8 cellular contexts compared by ENCODE assay signal in genomic region chr19:41263850-41264580, GRCh38. TPM values are rescaled to one million over a fixed set of nuclear protein-coding genes. Genes with fewer than 3 reads are reported as not detected.
DNase-seq lines count a peak whose midpoint lies in the region; ATAC-seq and TF ChIP-seq lines count a peak whose summit lies in the region.

TSS of gene HNRNPUL1 (plus strand) at chr19:41264372. CDS start at chr19:41264504, 132 bp downstream.

- intact Hi-C loops in heart right ventricle (cut with DNase I) (loop anchor here in 7 of 10 donors (1.0 to 10.0 kb wide), 10 partner anchors 33 to 599 kb away; partner anchors contain the start of genes B9D2 (in 1 of the 7) and TGFB1 (in 1 of the 7)), posterior cingulate gyrus (cut with DNase I) (loop anchor here (2.0 kb wide), 3 partner anchors 45 to 601 kb away; partner anchors contain the start of genes COQ8B and ITPKC)

- H3K27ac Mint-ChIP-seq in T-helper 1 cell treated with Interleukin-12 subunit alpha and Interleukin-12 subunit beta and Interleukin-4 antibody, amounts not matched to agents 30 μg/mL and 1 μg/mL, for 36 hours, result peak within 1 kb of the TSS; percentile 99

- TF ChIP-seq CTCF in GM13976 (IDR thresholded peaks at IDR 0.05; ENCODE audit: borderline replicate concordance, control extremely low read depth, extremely low read depth, insufficient read depth, missing control alignments), result peak; percentile 24
- TF ChIP-seq CTCF in heart right ventricle (IDR thresholded peaks at IDR 0.05), result peak in 6 of 9 donors; percentile 12 to 58 (median 38)
- peak in 1 of 6 experiments; percentile 43 for TF ChIP-seq CTCF in upper lobe of left lung (IDR thresholded peaks at IDR 0.05)

- H3K4me1 ChIP-seq in heart right ventricle (peaks cover 15 to 38% (median 25%) of the 10 kb centered on the region in 9 donors), upper lobe of left lung (peaks cover 30 to 40% (median 34%) of the 10 kb centered on the region in 4 donors)

- H3K9me3 ChIP-seq in heart right ventricle (no peaks in the 10 kb centered on the region), upper lobe of left lung (no peaks in the 10 kb centered on the region)

- TF ChIP-seq POLR2A in upper lobe of left lung (IDR thresholded peaks at IDR 0.05), result peak; percentile 31 to 76 (median 64)

- peak; percentile 63 for ATAC-seq in HG02884 (IDR thresholded peaks at IDR 0.05; ENCODE audit: unreplicated experiment)
- peak; percentile 81 to 92 (median 89) for ATAC-seq in heart right ventricle
- peak; percentile 89 to 96 for ATAC-seq in upper lobe of left lung (ENCODE audit: low FRiP score in 2 of 2)

- peaks cover 0 to 29% (median 13%) of the 10 kb centered on the region in 9 donors for H3K36me3 ChIP-seq in heart right ventricle
- peaks cover 9 to 21% (median 14%) of the 10 kb centered on the region in 4 donors for H3K36me3 ChIP-seq in upper lobe of left lung

- H3K27me3 Mint-ChIP-seq in T-helper 1 cell treated with Interleukin-12 subunit alpha and Interleukin-12 subunit beta and Interleukin-4 antibody, amounts not matched to agents 30 μg/mL and 1 μg/mL, for 36 hours (ENCODE audit: low read depth), result no peaks in the 10 kb centered on the region

- no peaks in the 10 kb centered on the region for H3K27me3 ChIP-seq in heart right ventricle
- no peaks in the 10 kb centered on the region for H3K27me3 ChIP-seq in upper lobe of left lung

- H3K4me3 Mint-ChIP-seq in T-helper 1 cell treated with Interleukin-12 subunit alpha and Interleukin-12 subunit beta and Interleukin-4 antibody, amounts not matched to agents 30 μg/mL and 1 μg/mL, for 36 hours, result peak within 1 kb of the TSS; percentile 96

- in situ Hi-C loops in GM13976 (cut with MboI; ENCODE audit: low sequenced_read_pairs, unreplicated experiment), result no loop called here

- H3K36me3 Mint-ChIP-seq in T-helper 1 cell treated with Interleukin-12 subunit alpha and Interleukin-12 subunit beta and Interleukin-4 antibody, amounts not matched to agents 30 μg/mL and 1 μg/mL, for 36 hours (ENCODE audit: low read depth), result peaks cover 32% of the 10 kb centered on the region

- WGBS in heart right ventricle, 2 donors, result 1% methylated on average over 55 of the region's 55 CpGs
- 0% methylated on average over 8 to 27 of the region's 55 CpGs for WGBS in upper lobe of left lung, 2 donors

- DNase-seq in GM13976 (ENCODE audit: low spot score), result peak; percentile 99
- peak; percentile 100 for DNase-seq in NCI-H1694 (lab: John Stamatoyannopoulos, UW)
- peak; percentile 100 for DNase-seq in amniotic stem cell (lab: John Stamatoyannopoulos, UW)
- DNase-seq in heart right ventricle, result peak; percentile 97 to 100
- peak; percentile 97 to 100 (median 98) for DNase-seq in posterior cingulate gyrus
- DNase-seq in upper lobe of left lung, result peak; percentile 96 to 98

- H3K4me1 Mint-ChIP-seq in T-helper 1 cell treated with Interleukin-12 subunit alpha and Interleukin-12 subunit beta and Interleukin-4 antibody, amounts not matched to agents 30 μg/mL and 1 μg/mL, for 36 hours (ENCODE audit: low read depth), result peaks cover 44% of the 10 kb centered on the region

- H3K4me3 ChIP-seq in heart right ventricle (peak within 1 kb of the TSS; percentile 45 to 99 (median 91)), upper lobe of left lung (peak within 1 kb of the TSS; percentile 68 to 98 (median 78))

- H3K27ac ChIP-seq in heart right ventricle (peak within 1 kb of the TSS; percentile 92 to 100 (median 99)), upper lobe of left lung (peak within 1 kb of the TSS; percentile 95 to 100 (median 100))

- no peak for TF ChIP-seq EP300 in upper lobe of left lung (IDR thresholded peaks at IDR 0.05)

- no peaks in the 10 kb centered on the region for H3K9me3 Mint-ChIP-seq in T-helper 1 cell treated with Interleukin-12 subunit alpha and Interleukin-12 subunit beta and Interleukin-4 antibody, amounts not matched to agents 30 μg/mL and 1 μg/mL, for 36 hours

RNA-seq across cellular contexts. Expression of gene HNRNPUL1, which starts in this region (rescaled TPM):
- total RNA-seq in heart right ventricle (100 to 1,000 TPM; 101 to 151 (median 108) TPM), upper lobe of left lung (100 to 1,000 TPM; 152 to 351 (median 211) TPM)
- 10 to 100 TPM; 55.5 to 65.6 TPM for polyA plus RNA-seq in heart right ventricle

Comparison
In these comparisons a context has a peak if more than half of its experiments do, and no peak if none do; other contexts are left out.
1. Peak in every context shown above with its lines: DNase-seq, ATAC-seq, H3K4me3 ChIP-seq and H3K27ac ChIP-seq.